26 cellular contexts compared by ENCODE assay signal in the genomic region with DNA sequence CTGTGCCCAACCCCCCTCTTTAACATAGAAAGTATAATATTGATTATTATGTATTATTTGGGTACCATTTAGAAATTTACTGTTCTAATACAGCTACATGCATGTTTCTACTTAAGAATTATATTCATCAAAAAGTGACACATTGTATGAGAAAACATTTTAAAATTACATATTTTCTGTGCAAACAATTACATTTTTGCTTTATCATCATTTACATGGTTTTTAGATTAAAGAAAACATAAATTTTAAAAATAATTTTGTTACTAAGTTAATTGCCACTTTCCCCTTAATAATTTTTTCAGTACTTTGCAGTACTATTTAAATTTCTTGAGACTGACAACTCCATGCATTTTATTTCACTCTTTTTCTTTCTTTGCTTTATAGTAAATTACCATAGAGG.
"Had no signal": no experiment of that assay in that cellular context is flagged by ENCODE, and none has a peak within 500 bp of the region (broad histone marks: within the 10 kb centered on the region; RNA-seq: fewer than 3 reads in every experiment).

No MANE protein-coding gene starts in this region.

- H3K27ac Mint-ChIP-seq: mesothelial cell of epicardium; naive B cell; natural killer cell; nephron progenitor cell; progenitor cell of endocrine pancreas; stimulated activated naive B cell treated with anti-CD40 and anti-IgM and Interleukin-4, amounts not matched to agents 10 μg/mL and 1 μg/mL and 100 μg/mL, for 72 hours had no signal

- H3K4me1 ChIP-seq: left ventricle myocardium inferior, right atrium auricular region, stomach, suprapubic skin, tibial artery, upper lobe of right lung, uterus had no signal

- DNase-seq: hippocampal formation; left ventricle myocardium inferior; mesendoderm; naive B cell; natural killer cell; nephron progenitor cell; ovary; stimulated activated CD4-positive, alpha-beta T cell treated with anti-CD3 and anti-CD28 coated beads, Interleukin-12 subunit alpha, Interleukin-12 subunit beta, amount 100 ng/mL, for 4 hours; stimulated activated CD4-positive, alpha-beta T cell treated with anti-CD3 and anti-CD28 coated beads, Interleukin-15, amount 100 ng/mL, for 24 hours; stimulated activated CD4-positive, alpha-beta T cell treated with anti-CD3 and anti-CD28 coated beads, Interleukin-2, amount 100 ng/mL, for 24 hours; stimulated activated CD4-positive, alpha-beta T cell treated with anti-CD3 and anti-CD28 coated beads, Interleukin-4, amount 100 ng/mL, for 1 hour; stimulated activated naive B cell treated with anti-CD40 and anti-IgM and Interleukin-4, amounts not matched to agents 10 μg/mL and 1 μg/mL and 100 μg/mL, for 72 hours; stimulated activated naive CD8-positive, alpha-beta T cell treated with anti-CD3 and anti-CD28 coated beads, Interleukin-15, Interleukin-2, amounts not matched to agents 100 U/mL and 50 U/mL, for 24 hours; stomach; tibial artery; trophoblast cell; upper lobe of right lung; uterus had no signal

- H3K4me3 Mint-ChIP-seq: mesothelial cell of epicardium; naive B cell; natural killer cell; nephron progenitor cell; stimulated activated naive B cell treated with anti-CD40 and anti-IgM and Interleukin-4, amounts not matched to agents 10 μg/mL and 1 μg/mL and 100 μg/mL, for 72 hours had no signal

- H3K27me3 ChIP-seq: ovary, right atrium auricular region, stomach, suprapubic skin, tibial artery, upper lobe of right lung, uterus had no signal

- H3K4me1 Mint-ChIP-seq: mesothelial cell of epicardium; naive B cell; natural killer cell; nephron progenitor cell; stimulated activated naive B cell treated with anti-CD40 and anti-IgM and Interleukin-4, amounts not matched to agents 10 μg/mL and 1 μg/mL and 100 μg/mL, for 72 hours had no signal

- ATAC-seq: natural killer cell; sciatic nerve; stimulated activated naive B cell treated with anti-CD40 and anti-IgM and Interleukin-4, amounts not matched to agents 10 μg/mL and 1 μg/mL and 100 μg/mL, for 72 hours; stimulated activated naive CD8-positive, alpha-beta T cell treated with anti-CD3 and anti-CD28 coated beads, Interleukin-15, Interleukin-2, amounts not matched to agents 100 U/mL and 50 U/mL, for 24 hours; upper lobe of right lung had no signal

- H3K36me3 ChIP-seq: ovary, uterus had no signal

- H3K27ac ChIP-seq: left ventricle myocardium inferior, ovary, right atrium auricular region, skin epidermis, stomach, suprapubic skin, thoracic aorta, tibial artery, upper lobe of right lung, uterus had no signal

- H3K4me3 ChIP-seq: left ventricle myocardium inferior, lung, ovary, right atrium auricular region, skin epidermis, stomach, suprapubic skin, thoracic aorta, tibial artery, upper lobe of right lung, uterus had no signal

- H3K9me3 ChIP-seq: left ventricle myocardium inferior, ovary, right atrium auricular region, stomach, suprapubic skin, thoracic aorta, tibial artery, upper lobe of right lung, uterus had no signal

- H3K9me3 Mint-ChIP-seq: mesothelial cell of epicardium; naive B cell; natural killer cell; nephron progenitor cell; stimulated activated naive B cell treated with anti-CD40 and anti-IgM and Interleukin-4, amounts not matched to agents 10 μg/mL and 1 μg/mL and 100 μg/mL, for 72 hours had no signal

- H3K27me3 Mint-ChIP-seq: naive B cell; progenitor cell of endocrine pancreas; stimulated activated naive B cell treated with anti-CD40 and anti-IgM and Interleukin-4, amounts not matched to agents 10 μg/mL and 1 μg/mL and 100 μg/mL, for 72 hours had no signal
